Comparison of ENCODE assay signal across 10 cellular contexts in the genomic region with DNA sequence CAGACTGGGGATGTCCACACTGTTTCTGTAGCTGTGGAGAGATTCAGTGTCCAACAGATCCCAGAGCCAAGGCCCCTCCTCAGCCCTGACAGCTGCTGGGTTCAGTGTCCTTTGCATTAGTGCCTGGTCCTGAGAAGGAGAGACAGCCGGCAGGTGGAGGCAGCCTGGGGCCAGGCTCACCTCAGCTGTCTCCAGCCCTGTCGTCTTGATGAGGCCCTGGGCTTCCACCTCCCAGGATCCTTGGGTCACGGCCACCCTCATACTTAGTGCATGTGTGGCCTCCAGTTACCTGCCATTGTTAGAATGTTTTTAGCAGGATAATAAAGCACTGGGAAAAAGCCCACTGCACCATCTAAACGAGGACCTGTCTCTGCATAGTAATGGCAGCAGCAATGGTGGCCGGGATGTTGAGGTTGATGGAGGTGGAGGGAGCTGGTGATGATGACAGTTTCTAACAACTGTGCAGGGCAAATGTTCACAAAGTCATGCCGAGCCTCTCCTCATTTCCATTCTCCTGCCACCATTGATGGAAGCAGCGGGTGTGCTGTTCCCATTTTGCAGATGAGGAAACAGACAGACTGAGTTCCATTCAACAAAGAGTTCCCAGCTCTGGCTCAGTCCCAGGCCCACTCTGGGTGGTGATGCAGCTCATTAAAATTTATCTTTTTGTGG. TPM values are rescaled to one million over a fixed set of nuclear protein-coding genes. Genes with fewer than 3 reads are reported as not detected.
DNase-seq lines count a peak whose midpoint lies in the region; ATAC-seq and TF ChIP-seq lines count a peak whose summit lies in the region.
"Had no signal": no experiment of that assay in that cellular context is flagged by ENCODE, and none has a peak within 500 bp of the region (broad histone marks: within the 10 kb centered on the region; RNA-seq: fewer than 3 reads in every experiment).

No MANE protein-coding gene starts in this region.

- intact Hi-C loops in OCI-LY7 (cut with micrococcal nuclease; ENCODE audit: unreplicated experiment), result loop anchor here (10.0 kb wide), 2 partner anchors 1196 to 1706 kb away; partner anchors contain the start of gene DICER1

- CTCF ChIA-PET in OCI-LY7 (lab: Charles Lee; ENCODE audit: unreplicated experiment), result interaction anchor here (1.2 kb wide), 3 partner anchors 8 to 19 kb away, joined by 3 to 4 read pairs (median 3); no protein-coding TSS in a partner anchor

- no peak for TF ChIP-seq CTCF in OCI-LY7 (conservative IDR thresholded peaks at IDR 0.05; ENCODE audit: low read length)

- H3K4me3 ChIP-seq in OCI-LY7 (ENCODE audit: low read depth, low read length, poor library complexity, severe bottlenecking), result peak overlapping the region; percentile 51
- H3K4me3 ChIP-seq in duodenal mucosa (ENCODE audit: low read depth in 1 of 2, low read length in 2 of 2), result peak overlapping the region in 1 of 2 donors; percentile 19
- H3K4me3 ChIP-seq in skeletal muscle satellite cell (ENCODE audit: low read length), result no peak overlapping the region

- no peak for ATAC-seq in GM21723 (IDR thresholded peaks at IDR 0.05; ENCODE audit: unreplicated experiment)

- no peaks in the 10 kb centered on the region; the same call in 1 of the 2 replicates for H3K79me2 ChIP-seq in OCI-LY7 (ENCODE audit: insufficient read depth, low read depth, low read length)

- H3K4me1 ChIP-seq in OCI-LY7 (ENCODE audit: insufficient read depth, low read length, poor library complexity, severe bottlenecking) (peaks cover 100% of the 10 kb centered on the region), duodenal mucosa (ENCODE audit: control insufficient read depth in 1 of 2, insufficient read depth in 2 of 2, low read length in 2 of 2) (peaks cover 46 to 76% of the 10 kb centered on the region in 2 donors), skeletal muscle satellite cell (ENCODE audit: control insufficient read depth, insufficient read depth, low read length) (peaks cover 34% of the 10 kb centered on the region)

- TSS peak; percentile 79 for BruUV-seq in OCI-LY7 (replicated peaks; lab: Mats Ljungman, UMichigan)

- H3K4me2 ChIP-seq in OCI-LY7 (ENCODE audit: low read length) (peak overlapping the region; percentile 95), skeletal muscle satellite cell (ENCODE audit: low read length) (peak overlapping the region; percentile 46)

- DNase-seq in DMS53 (lab: John Stamatoyannopoulos, UW) (peak; percentile 9), DMS53 treated with DMSO at 0.1 percent for 48 hours (lab: John Stamatoyannopoulos, UW; ENCODE audit: unreplicated experiment) (no peak), OCI-LY7 (ENCODE audit: low spot score) (peak; percentile 27), A172 (ENCODE audit: low spot score) (no peak)
- DNase-seq in stimulated activated naive CD4-positive, alpha-beta T cell treated with Interleukin-2 at 50 U/mL for 16 hours (lab: John Stamatoyannopoulos, UW), result no peak

- H3K9me3 ChIP-seq in OCI-LY7 (ENCODE audit: low read length) (no peaks in the 10 kb centered on the region), duodenal mucosa (ENCODE audit: control insufficient read depth in 1 of 2, low read length in 2 of 2) (no peaks in the 10 kb centered on the region), skeletal muscle satellite cell (replicated peaks; ENCODE audit: low read length) (no peaks in the 10 kb centered on the region)

- POLR2A ChIA-PET in OCI-LY7 (lab: Charles Lee), result interaction anchor here (1.2 to 6.3 kb wide), 4 partner anchors 10 to 32 kb away, joined by 3 to 70 read pairs (median 12); partner anchors contain the start of gene ASB2

- no peaks in the 10 kb centered on the region for H4K20me1 ChIP-seq in OCI-LY7 (ENCODE audit: insufficient read depth, low read length)

- H3K27ac ChIP-seq in OCI-LY7 (ENCODE audit: low read depth, low read length, poor library complexity, severe bottlenecking) (peak overlapping the region; percentile 92), duodenal mucosa (ENCODE audit: low read depth, low read length) (peak overlapping the region; percentile 26)
- H3K27ac ChIP-seq: 22Rv1 had no signal

- H2AFZ ChIP-seq in OCI-LY7 (ENCODE audit: low read length), result peak overlapping the region; percentile 10; the same call in 1 of the 2 replicates

- no peaks in the 10 kb centered on the region for H3K36me3 ChIP-seq in OCI-LY7 (ENCODE audit: insufficient read depth, low read length)
- no peaks in the 10 kb centered on the region for H3K36me3 ChIP-seq in duodenal mucosa (ENCODE audit: control insufficient read depth in 1 of 2, insufficient read depth in 2 of 2, low read length in 2 of 2)
- no peaks in the 10 kb centered on the region for H3K36me3 ChIP-seq in skeletal muscle satellite cell (ENCODE audit: insufficient read depth, low read length)

- no peaks in the 10 kb centered on the region for H3K27me3 ChIP-seq in duodenal mucosa (ENCODE audit: control insufficient read depth in 1 of 2, insufficient read depth in 2 of 2, low read length in 2 of 2)
- H3K27me3 ChIP-seq in skeletal muscle satellite cell (ENCODE audit: control insufficient read depth, insufficient read depth, low read length), result peaks cover 36% of the 10 kb centered on the region

- peak overlapping the region in 1 of 2 donors; percentile 7 for H3K9ac ChIP-seq in duodenal mucosa (ENCODE audit: low read depth in 1 of 2, low read length in 2 of 2)
- peak overlapping the region; percentile 32 for H3K9ac ChIP-seq in skeletal muscle satellite cell (ENCODE audit: low read depth, low read length)

- no peaks in the 10 kb centered on the region for H3K9me2 ChIP-seq in OCI-LY7 (ENCODE audit: insufficient read depth, low read length)

RNA-seq across cellular contexts. Expression of gene ASB2, which starts 17.7 kb away (rescaled TPM):
- 15.0 and 21.7 TPM in 2 replicates for total RNA-seq in OCI-LY7 (2014; rRNA removed; shearing (Covaris generic))
- total RNA-seq in OCI-LY7 (2022), result 16.1 and 23.6 TPM in 2 replicates
- total RNA-seq in skeletal muscle satellite cell (2012; rRNA removed), result 0.22 TPM in 1 of 2 replicates, not detected in the other
- not detected in 2 replicates for total RNA-seq in A172 (2014; rRNA removed; shearing (Covaris generic))

RNA-seq across cellular contexts. Expression of gene FAM181A, which starts 31.6 kb away (rescaled TPM):
- total RNA-seq in OCI-LY7 (2014; rRNA removed; shearing (Covaris generic)), result not detected in 2 replicates
- total RNA-seq in OCI-LY7 (2022), result not detected in 2 replicates
- not detected in 2 replicates for total RNA-seq in skeletal muscle satellite cell (2012; rRNA removed)
- total RNA-seq in A172 (2014; rRNA removed; shearing (Covaris generic)), result not detected in 2 replicates
- total RNA-seq: renal cortical epithelial cell had no signal

RNA-seq across cellular contexts. Expression of gene CCDC197, which starts 38.4 kb away (rescaled TPM):
- total RNA-seq in OCI-LY7 (2014; rRNA removed; shearing (Covaris generic)), result not detected in 2 replicates
- not detected in 2 replicates for total RNA-seq in OCI-LY7 (2022)
- not detected in 2 replicates for total RNA-seq in skeletal muscle satellite cell (2012; rRNA removed)
- not detected in 2 replicates for total RNA-seq in A172 (2014; rRNA removed; shearing (Covaris generic))
- total RNA-seq: renal cortical epithelial cell had no signal

Comparison
In these comparisons a context has a peak if more than half of its experiments do, and no peak if none do; other contexts are left out.
1. DNase-seq: peak in DMS53 (single experiment) and OCI-LY7 (single experiment); none in DMS53 treated with DMSO at 0.1 percent for 48 hours (single experiment), stimulated activated naive CD4-positive, alpha-beta T cell treated with Interleukin-2 at 50 U/mL for 16 hours (single experiment) and A172 (single experiment).
2. RNA of gene ASB2, which starts 17.7 kb away (total RNA-seq): 15.0 to 23.6 TPM in OCI-LY7; not detected in A172; every median in the first group is over 10 times any median in the second.